1 cellular context compared by ENCODE assay signal in genomic region chr16:89330177-89330856, GRCh38.
TF ChIP-seq lines count a peak whose summit lies in the region.

No MANE protein-coding gene starts in this region.

TF ChIP-seq in HepG2, 621 proteins besides CTCF, POLR2A, EP300 and RAD21 (continued from another document and continues in another):
- TF ChIP-seq ZNF740 (CRISPR knock-in tag; IDR thresholded peaks at IDR 0.05), result no peak; the same call in none of the 2 replicates
- TF ChIP-seq NFKB2 (CRISPR knock-in tag; IDR thresholded peaks at IDR 0.05; ENCODE audit: borderline replicate concordance), result no peak
- no peak for TF ChIP-seq RBAK (CRISPR knock-in tag; IDR thresholded peaks at IDR 0.05)
- TF ChIP-seq ZNF790 (CRISPR knock-in tag; IDR thresholded peaks at IDR 0.05; ENCODE audit: borderline replicate concordance), result no peak
- TF ChIP-seq ZNF333 (CRISPR knock-in tag; IDR thresholded peaks at IDR 0.05; ENCODE audit: borderline replicate concordance), result no peak
- TF ChIP-seq, protein P1, sequence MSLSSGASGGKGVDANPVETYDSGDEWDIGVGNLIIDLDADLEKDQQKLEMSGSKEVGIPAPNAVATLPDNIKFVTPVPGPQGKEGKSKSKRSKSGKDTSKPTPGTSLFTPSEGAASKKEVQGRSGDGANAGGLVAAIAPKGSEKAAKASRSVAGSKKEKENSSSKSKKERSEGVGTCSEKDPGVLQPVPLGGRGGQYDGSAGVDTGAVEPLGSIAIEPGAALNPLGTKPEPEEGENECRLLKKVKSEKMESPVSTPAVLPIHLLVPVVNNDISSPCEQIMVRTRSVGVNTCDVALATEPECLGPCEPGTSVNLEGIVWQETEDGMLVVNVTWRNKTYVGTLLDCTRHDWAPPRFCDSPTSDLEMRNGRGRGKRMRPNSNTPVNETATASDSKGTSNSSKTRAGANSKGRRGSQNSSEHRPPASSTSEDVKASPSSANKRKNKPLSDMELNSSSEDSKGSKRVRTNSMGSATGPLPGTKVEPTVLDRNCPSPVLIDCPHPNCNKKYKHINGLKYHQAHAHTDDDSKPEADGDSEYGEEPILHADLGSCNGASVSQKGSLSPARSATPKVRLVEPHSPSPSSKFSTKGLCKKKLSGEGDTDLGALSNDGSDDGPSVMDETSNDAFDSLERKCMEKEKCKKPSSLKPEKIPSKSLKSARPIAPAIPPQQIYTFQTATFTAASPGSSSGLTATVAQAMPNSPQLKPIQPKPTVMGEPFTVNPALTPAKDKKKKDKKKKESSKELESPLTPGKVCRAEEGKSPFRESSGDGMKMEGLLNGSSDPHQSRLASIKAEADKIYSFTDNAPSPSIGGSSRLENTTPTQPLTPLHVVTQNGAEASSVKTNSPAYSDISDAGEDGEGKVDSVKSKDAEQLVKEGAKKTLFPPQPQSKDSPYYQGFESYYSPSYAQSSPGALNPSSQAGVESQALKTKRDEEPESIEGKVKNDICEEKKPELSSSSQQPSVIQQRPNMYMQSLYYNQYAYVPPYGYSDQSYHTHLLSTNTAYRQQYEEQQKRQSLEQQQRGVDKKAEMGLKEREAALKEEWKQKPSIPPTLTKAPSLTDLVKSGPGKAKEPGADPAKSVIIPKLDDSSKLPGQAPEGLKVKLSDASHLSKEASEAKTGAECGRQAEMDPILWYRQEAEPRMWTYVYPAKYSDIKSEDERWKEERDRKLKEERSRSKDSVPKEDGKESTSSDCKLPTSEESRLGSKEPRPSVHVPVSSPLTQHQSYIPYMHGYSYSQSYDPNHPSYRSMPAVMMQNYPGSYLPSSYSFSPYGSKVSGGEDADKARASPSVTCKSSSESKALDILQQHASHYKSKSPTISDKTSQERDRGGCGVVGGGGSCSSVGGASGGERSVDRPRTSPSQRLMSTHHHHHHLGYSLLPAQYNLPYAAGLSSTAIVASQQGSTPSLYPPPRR (CRISPR knock-in tag; IDR thresholded peaks at IDR 0.05; ENCODE audit: borderline replicate concordance), result peak; percentile 48; the same call in 1 of the 2 replicates
- peak; percentile 64; the same call in 1 of the 2 replicates for TF ChIP-seq ZNF646 (CRISPR knock-in tag; IDR thresholded peaks at IDR 0.05)
- TF ChIP-seq MXI1 (IDR thresholded peaks at IDR 0.05; ENCODE audit: borderline replicate concordance, low read depth, low read length), result peak; percentile 97; the same call in 2 of the 3 replicates
- TF ChIP-seq ZNF350 (CRISPR knock-in tag; IDR thresholded peaks at IDR 0.05; ENCODE audit: borderline replicate concordance, low read depth), result 0 out of 2 replicates have a peak, but pooled peaks have one; percentile 35
- TF ChIP-seq, protein P2, sequence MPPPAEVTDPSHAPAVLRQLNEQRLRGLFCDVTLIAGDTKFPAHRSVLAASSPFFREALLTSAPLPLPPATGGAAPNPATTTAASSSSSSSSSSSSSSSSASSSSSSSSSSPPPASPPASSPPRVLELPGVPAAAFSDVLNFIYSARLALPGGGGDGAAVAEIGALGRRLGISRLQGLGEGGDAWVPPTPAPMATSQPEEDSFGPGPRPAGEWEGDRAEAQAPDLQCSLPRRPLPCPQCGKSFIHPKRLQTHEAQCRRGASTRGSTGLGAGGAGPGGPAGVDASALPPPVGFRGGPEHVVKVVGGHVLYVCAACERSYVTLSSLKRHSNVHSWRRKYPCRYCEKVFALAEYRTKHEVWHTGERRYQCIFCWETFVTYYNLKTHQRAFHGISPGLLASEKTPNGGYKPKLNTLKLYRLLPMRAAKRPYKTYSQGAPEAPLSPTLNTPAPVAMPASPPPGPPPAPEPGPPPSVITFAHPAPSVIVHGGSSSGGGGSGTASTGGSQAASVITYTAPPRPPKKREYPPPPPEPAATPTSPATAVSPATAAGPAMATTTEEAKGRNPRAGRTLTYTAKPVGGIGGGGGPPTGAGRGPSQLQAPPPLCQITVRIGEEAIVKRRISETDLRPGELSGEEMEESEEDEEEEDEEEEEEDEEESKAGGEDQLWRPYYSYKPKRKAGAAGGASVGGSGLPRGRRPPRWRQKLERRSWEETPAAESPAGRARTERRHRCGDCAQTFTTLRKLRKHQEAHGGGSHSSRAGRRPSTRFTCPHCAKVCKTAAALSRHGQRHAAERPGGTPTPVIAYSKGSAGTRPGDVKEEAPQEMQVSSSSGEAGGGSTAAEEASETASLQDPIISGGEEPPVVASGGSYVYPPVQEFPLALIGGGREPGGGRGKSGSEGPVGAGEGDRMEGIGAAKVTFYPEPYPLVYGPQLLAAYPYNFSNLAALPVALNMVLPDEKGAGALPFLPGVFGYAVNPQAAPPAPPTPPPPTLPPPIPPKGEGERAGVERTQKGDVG (CRISPR knock-in tag; IDR thresholded peaks at IDR 0.05; ENCODE audit: borderline replicate concordance), result peak; percentile 51; the same call in 1 of the 2 replicates
- peak; percentile 63 for TF ChIP-seq THAP11 (CRISPR knock-in tag; IDR thresholded peaks at IDR 0.05)
- TF ChIP-seq SP4 (CRISPR knock-in tag; IDR thresholded peaks at IDR 0.05), result no peak
- no peak; the same call in 1 of the 2 replicates for TF ChIP-seq ZMAT3 (CRISPR knock-in tag; conservative IDR thresholded peaks at IDR 0.05)
- TF ChIP-seq ZC3H13 (CRISPR knock-in tag; IDR thresholded peaks at IDR 0.05), result no peak
- TF ChIP-seq PCBP1 (IDR thresholded peaks at IDR 0.05; ENCODE audit: borderline replicate concordance, low read depth, low read length), result no peak
- no peak for TF ChIP-seq ZNF512 (CRISPR knock-in tag; IDR thresholded peaks at IDR 0.05)
- no peak for TF ChIP-seq ATF7-NPFF (CRISPR knock-in tag; IDR thresholded peaks at IDR 0.05; ENCODE audit: low read depth)
- TF ChIP-seq CBFB (CRISPR knock-in tag; IDR thresholded peaks at IDR 0.05), result no peak
- no peak for TF ChIP-seq ZNF142 (CRISPR knock-in tag; IDR thresholded peaks at IDR 0.05)
- no peak for TF ChIP-seq U2AF2 (IDR thresholded peaks at IDR 0.05; ENCODE audit: low read depth, low read length)
- TF ChIP-seq, protein P3, sequence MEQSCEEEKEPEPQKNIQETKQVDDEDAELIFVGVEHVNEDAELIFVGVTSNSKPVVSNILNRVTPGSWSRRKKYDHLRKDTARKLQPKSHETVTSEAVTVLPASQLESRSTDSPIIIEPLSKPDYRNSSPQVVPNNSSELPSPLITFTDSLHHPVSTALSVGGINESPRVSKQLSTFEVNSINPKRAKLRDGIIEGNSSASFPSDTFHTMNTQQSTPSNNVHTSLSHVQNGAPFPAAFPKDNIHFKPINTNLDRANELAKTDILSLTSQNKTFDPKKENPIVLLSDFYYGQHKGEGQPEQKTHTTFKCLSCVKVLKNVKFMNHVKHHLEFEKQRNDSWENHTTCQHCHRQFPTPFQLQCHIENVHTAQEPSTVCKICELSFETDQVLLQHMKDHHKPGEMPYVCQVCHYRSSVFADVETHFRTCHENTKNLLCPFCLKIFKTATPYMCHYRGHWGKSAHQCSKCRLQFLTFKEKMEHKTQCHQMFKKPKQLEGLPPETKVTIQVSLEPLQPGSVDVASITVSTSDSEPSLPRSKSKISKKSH (CRISPR knock-in tag; IDR thresholded peaks at IDR 0.05; ENCODE audit: borderline replicate concordance), result no peak
- no peak for TF ChIP-seq HIC2 (CRISPR knock-in tag; IDR thresholded peaks at IDR 0.05; ENCODE audit: low read depth)
- TF ChIP-seq ZNF343 (CRISPR knock-in tag; IDR thresholded peaks at IDR 0.05), result no peak
